In the genomic region with DNA sequence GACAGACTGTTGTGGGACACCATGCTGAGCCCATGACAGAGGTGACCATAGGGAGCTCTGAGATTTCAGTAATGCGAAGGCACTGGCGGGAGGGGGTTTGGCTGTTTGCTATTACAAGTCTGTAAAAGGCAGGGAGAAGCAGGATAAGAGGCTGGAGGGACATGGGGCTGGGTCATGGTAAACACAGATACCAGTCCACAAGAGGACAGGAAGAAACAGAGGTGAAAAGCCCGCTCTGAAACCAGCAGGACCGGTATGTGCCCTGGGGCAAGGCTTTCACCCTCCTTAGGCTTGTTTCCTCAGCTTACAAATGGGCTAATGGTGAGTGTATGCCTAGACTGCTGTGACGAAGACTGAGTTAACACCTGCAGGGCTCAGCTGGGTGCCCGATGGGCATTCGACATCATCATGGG, we compare ENCODE assay signal across 15 cellular contexts. TPM values are rescaled to one million over a fixed set of nuclear protein-coding genes. Genes with fewer than 3 reads are reported as not detected.
DNase-seq lines count a peak whose midpoint lies in the region; ATAC-seq and TF ChIP-seq lines count a peak whose summit lies in the region.
"Had no signal": no experiment of that assay in that cellular context is flagged by ENCODE, and none has a peak within 500 bp of the region (broad histone marks: within the 10 kb centered on the region; RNA-seq: fewer than 3 reads in every experiment).

No MANE protein-coding gene starts in this region.

- no peak overlapping the region for H2BK5ac ChIP-seq in H9 (ENCODE audit: insufficient read length, low read length)

- peaks cover 8% of the 10 kb centered on the region for H3K4me1 ChIP-seq in CD8-positive, alpha-beta memory T cell (ENCODE audit: insufficient read depth, low read length)
- H3K4me1 ChIP-seq in H9 (ENCODE audit: insufficient read depth, low read length) (no peaks in the 10 kb centered on the region; the same call in 1 of the 2 replicates), esophagus (ENCODE audit: control insufficient read depth in 2 of 2, insufficient read depth in 2 of 2, low read length in 1 of 2) (peaks cover 20 to 41% of the 10 kb centered on the region in 2 donors)
- H3K4me1 ChIP-seq: HAP-1, right lobe of liver had no signal

- no peak overlapping the region for H3K4ac ChIP-seq in H9 (ENCODE audit: low read depth, low read length)

- no peaks in the 10 kb centered on the region for H3K9me3 Mint-ChIP-seq in CD8-positive, alpha-beta memory T cell
- H3K9me3 Mint-ChIP-seq in H9: no peaks in the 10 kb centered on the region
- H3K9me3 Mint-ChIP-seq: IgD-negative memory B cell had no signal

- peaks cover 12 to 41% (median 16%) of the 10 kb centered on the region in 3 donors for H3K4me1 Mint-ChIP-seq in CD8-positive, alpha-beta memory T cell
- peaks cover 24 to 33% of the 10 kb centered on the region in 2 experiments for H3K4me1 Mint-ChIP-seq in H9

- H3K9ac ChIP-seq in H9 (ENCODE audit: extremely low read depth, insufficient read length, low read length): no peak overlapping the region

- no peak overlapping the region for H4K5ac ChIP-seq in H9 (ENCODE audit: insufficient read length, low read depth, low read length)

- no peak overlapping the region for H2BK15ac ChIP-seq in H9 (ENCODE audit: low read depth, low read length)

- no peak overlapping the region for H3K18ac ChIP-seq in H9 (ENCODE audit: insufficient read length, low read depth, low read length)

- H3K27me3 Mint-ChIP-seq in CD8-positive, alpha-beta memory T cell: no peaks in the 10 kb centered on the region
- no peaks in the 10 kb centered on the region for H3K27me3 Mint-ChIP-seq in H9 (ENCODE audit: low read depth)
- H3K27me3 Mint-ChIP-seq: IgD-negative memory B cell had no signal

- no peak overlapping the region for H2AFZ ChIP-seq in H9 (ENCODE audit: low read length)

- POLR2A ChIA-PET in CD8-positive, alpha-beta memory T cell (lab: Charles Lee): no interaction called here

- H3K23me2 ChIP-seq in H9 (ENCODE audit: insufficient read length, low read depth, low read length, poor library complexity, severe bottlenecking): no peaks in the 10 kb centered on the region

- no peaks in the 10 kb centered on the region; the same call in 1 of the 2 replicates for H3K79me2 ChIP-seq in H9 (ENCODE audit: insufficient read depth, low read length)

- no peak overlapping the region for H3K4me3 Mint-ChIP-seq in CD8-positive, alpha-beta memory T cell
- no peak overlapping the region; a peak in 1 of 5 replicates for H3K4me3 Mint-ChIP-seq in H9
- H3K4me3 Mint-ChIP-seq: IgD-negative memory B cell had no signal

- H3K27me3 ChIP-seq in CD8-positive, alpha-beta memory T cell (ENCODE audit: insufficient read depth, low read length, poor library complexity, severe bottlenecking): no peaks in the 10 kb centered on the region
- H3K27me3 ChIP-seq in H9 (ENCODE audit: insufficient read depth, low read length) (no peaks in the 10 kb centered on the region), esophagus (ENCODE audit: control insufficient read depth in 1 of 2, insufficient read depth in 2 of 2, low read length in 2 of 2) (no peaks in the 10 kb centered on the region)
- H3K27me3 ChIP-seq: right lobe of liver had no signal

- H2BK20ac ChIP-seq in H9 (ENCODE audit: low read depth, low read length, poor library complexity, severe bottlenecking): no peak overlapping the region

- peaks cover 0 to 77% (median 2%) of the 10 kb centered on the region in 3 donors for H3K36me3 Mint-ChIP-seq in CD8-positive, alpha-beta memory T cell
- H3K36me3 Mint-ChIP-seq in H9 (ENCODE audit: insufficient read depth in 1 of 3, low read depth in 3 of 3): peaks cover 0 to 3% (median 2%) of the 10 kb centered on the region in 3 experiments; a peak in 2 of 7 replicates
- H3K36me3 Mint-ChIP-seq: IgD-negative memory B cell had no signal

- no peak overlapping the region for H2BK12ac ChIP-seq in H9 (ENCODE audit: insufficient read length, low read depth, low read length)

- no CpG with 5 or more reads among the region's 7 CpGs for WGBS in H9 (ENCODE audit: extremely low coverage, insufficient read length, low lambda C conversion rate)
- 71 to 72% methylated on average over 7 of the region's 7 CpGs for WGBS in esophagus, 2 donors

- no peak for ATAC-seq in HG03565 (IDR thresholded peaks at IDR 0.05; ENCODE audit: unreplicated experiment)
- ATAC-seq: GM12878, right lobe of liver had no signal

- no peaks in the 10 kb centered on the region for H4K20me1 ChIP-seq in H9 (ENCODE audit: control insufficient read depth, insufficient read depth, insufficient read length)

- H3K36me3 ChIP-seq in CD8-positive, alpha-beta memory T cell (ENCODE audit: insufficient read depth, low read length): peaks cover 27% of the 10 kb centered on the region
- peaks cover 5 to 50% of the 10 kb centered on the region in 2 donors for H3K36me3 ChIP-seq in esophagus (ENCODE audit: control insufficient read depth in 2 of 2, insufficient read depth in 2 of 2, low read length in 1 of 2)
- H3K36me3 ChIP-seq: HAP-1 had no signal

- DNase-seq in CD8-positive, alpha-beta memory T cell: no peak
- DNase-seq in H9: peak; percentile 41
- peak; percentile 51 for DNase-seq in posterior vena cava (ENCODE audit: low spot score)
- no peak for DNase-seq in cerebellar cortex (ENCODE audit: low spot score)
- DNase-seq in stimulated activated CD4-positive, alpha-beta T cell treated with anti-CD3 and anti-CD28 coated beads, Interleukin-12 subunit alpha, Interleukin-12 subunit beta, amount 100 ng/mL, for 4 hours: no peak
- DNase-seq in AML-193 (lab: John Stamatoyannopoulos, UW): no peak
- DNase-seq: activated CD4-positive, CD25-positive, alpha-beta regulatory T cell; NCI-H1694 treated with DMSO at 0.1 percent for 48 hours; right lobe of liver had no signal

- peak overlapping the region in 5 of 8 donors; percentile 7 to 97 (median 75) for H3K27ac Mint-ChIP-seq in CD8-positive, alpha-beta memory T cell
- peak overlapping the region; percentile 27 to 59 (median 32); a peak in 5 of 7 replicates for H3K27ac Mint-ChIP-seq in H9

- no peaks in the 10 kb centered on the region for H3K79me1 ChIP-seq in H9 (ENCODE audit: insufficient read depth, low read depth, low read length, poor library complexity, severe bottlenecking)

- H3K27ac ChIP-seq in CD8-positive, alpha-beta memory T cell (ENCODE audit: low read depth, low read length): no peak overlapping the region
- H3K27ac ChIP-seq in H9 (ENCODE audit: insufficient read length, low read depth, low read length) (no peak overlapping the region), esophagus (ENCODE audit: low read depth in 2 of 2, low read length in 1 of 2) (peak overlapping the region; percentile 40 to 69)
- H3K27ac ChIP-seq: right lobe of liver, thoracic aorta had no signal

- H3T11ph ChIP-seq in H9 (ENCODE audit: low read length): no peak overlapping the region

- no peak overlapping the region for H4K91ac ChIP-seq in H9 (ENCODE audit: insufficient read length, low read depth, low read length)

- CTCF ChIA-PET in CD8-positive, alpha-beta memory T cell (lab: Charles Lee): interaction anchor here (0.8 to 2.0 kb wide), 4 partner anchors 15 to 33 kb away, joined by 3 to 7 read pairs (median 6); no protein-coding TSS in a partner anchor

- no peak for TF ChIP-seq CTCF in H9 (conservative IDR thresholded peaks at IDR 0.05)

- H3K4me2 ChIP-seq in H9 (ENCODE audit: insufficient read depth, insufficient read length, low read length): no peak overlapping the region

- H3K23ac ChIP-seq in H9 (ENCODE audit: insufficient read length, low read depth, low read length): no peak overlapping the region

- H3K9me3 ChIP-seq in CD8-positive, alpha-beta memory T cell (ENCODE audit: low read length): no peaks in the 10 kb centered on the region
- H3K9me3 ChIP-seq in H9 (ENCODE audit: control insufficient read depth, low read depth, low read length) (no peaks in the 10 kb centered on the region), esophagus (ENCODE audit: control insufficient read depth in 2 of 2, insufficient read depth in 1 of 2, low read depth in 1 of 2, low read length in 1 of 2) (no peaks in the 10 kb centered on the region)
- H3K9me3 ChIP-seq: HAP-1, right lobe of liver, thoracic aorta had no signal

- no peak overlapping the region for H3K14ac ChIP-seq in H9 (ENCODE audit: insufficient read depth, low read length)

- no peak overlapping the region for H2AK5ac ChIP-seq in H9 (ENCODE audit: insufficient read length, low read length)

- H4K8ac ChIP-seq in H9 (replicated peaks; ENCODE audit: insufficient read length, low read depth, low read length): no peak overlapping the region

- H3K56ac ChIP-seq in H9 (ENCODE audit: insufficient read length, low read depth, low read length): no peak overlapping the region

- intact Hi-C loops in posterior vena cava (cut with DNase I): no loop called here

- H3K4me3 ChIP-seq in CD8-positive, alpha-beta memory T cell (ENCODE audit: low read length): no peak overlapping the region
- no peak overlapping the region for H3K4me3 ChIP-seq in esophagus (ENCODE audit: low read depth in 1 of 2, low read length in 2 of 2)
- H3K4me3 ChIP-seq: GM12878, HAP-1, right lobe of liver, thoracic aorta had no signal

- no peak overlapping the region for H2BK120ac ChIP-seq in H9 (ENCODE audit: low read depth, low read length, poor library complexity, severe bottlenecking)

RNA-seq across cellular contexts. Expression of a gene that starts 34.1 kb away (rescaled TPM):
- total RNA-seq in CD8-positive, alpha-beta memory T cell: 100 to 1,000 TPM; 211 to 217 TPM
- polyA plus RNA-seq in CD8-positive, alpha-beta memory T cell: 292 TPM
- total RNA-seq in H9 (2021) (64.0 and 68.1 TPM in 2 replicates), posterior vena cava (100 to 1,000 TPM; 247 to 269 TPM)
- polyA plus RNA-seq in esophagus: 100 to 1,000 TPM; 155 to 287 TPM

RNA-seq across cellular contexts. Expression of a gene that starts 38.7 kb away (rescaled TPM):
- not detected for total RNA-seq in CD8-positive, alpha-beta memory T cell
- polyA plus RNA-seq in CD8-positive, alpha-beta memory T cell: not detected
- total RNA-seq in H9 (2021): 4.3 and 7.8 TPM in 2 replicates
- polyA plus RNA-seq in esophagus: 1 to 10 TPM; 5.5 to 5.8 TPM
- total RNA-seq in posterior vena cava: 100 to 1,000 TPM in 1 of 2 donors, 10 to 100 TPM in 1; 62.4 to 155 TPM
- total RNA-seq: GM12878 had no signal
- polyA plus RNA-seq: GM12878, IgD-negative memory B cell had no signal

Comparison
In these comparisons a context has a peak if more than half of its experiments do, and no peak if none do; other contexts are left out.
1. DNase-seq: peak in H9 (single experiment) and posterior vena cava (single experiment); none in CD8-positive, alpha-beta memory T cell (0 of 5), cerebellar cortex (single experiment), stimulated activated CD4-positive, alpha-beta T cell treated with anti-CD3 and anti-CD28 coated beads, Interleukin-12 subunit alpha, Interleukin-12 subunit beta, amount 100 ng/mL, for 4 hours (single experiment) and AML-193 (0 of 2).
2. H3K27ac ChIP-seq: peak in esophagus (2 of 2); none in CD8-positive, alpha-beta memory T cell (single experiment) and H9 (single experiment).